15 cellular contexts compared by ENCODE assay signal in the genomic region with DNA sequence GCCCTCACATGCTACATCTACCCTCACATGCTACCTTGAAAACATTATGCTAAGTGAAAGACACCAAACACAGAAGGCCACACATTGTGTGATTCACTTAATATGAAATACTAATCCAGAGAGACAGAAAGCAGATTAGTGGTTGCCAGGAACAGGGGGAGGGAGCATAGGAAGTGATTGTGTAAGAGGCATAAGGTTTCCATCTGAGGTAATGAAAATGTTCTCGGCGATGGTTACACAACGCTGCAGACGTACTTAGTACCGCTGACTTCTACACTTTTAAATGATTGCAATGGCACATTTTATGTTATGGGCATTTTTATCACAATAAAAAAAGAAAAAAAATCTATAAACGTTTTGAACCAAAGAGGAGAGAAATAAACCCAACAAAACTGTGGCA.
DNase-seq lines count a peak whose midpoint lies in the region; ATAC-seq, FAIRE-seq and TF ChIP-seq lines count a peak whose summit lies in the region.
"Had no signal": no experiment of that assay in that cellular context is flagged by ENCODE, and none has a peak within 500 bp of the region (broad histone marks: within the 10 kb centered on the region; RNA-seq: fewer than 3 reads in every experiment).

No MANE protein-coding gene starts in this region.

- H3K4me2 ChIP-seq in K562 (ENCODE audit: insufficient read depth, low read length) = no peak overlapping the region

- no peak for TF ChIP-seq RAD21 in K562 (CRISPR knock-in tag; conservative IDR thresholded peaks at IDR 0.05 in 1 of 2, IDR thresholded peaks at IDR 0.05 in 1 of 2)

- no peaks in the 10 kb centered on the region for H3K27me3 ChIP-seq in MG63
- no peaks in the 10 kb centered on the region; a peak in 2 of 5 replicates for H3K27me3 ChIP-seq in K562 (ENCODE audit: control insufficient read depth in 2 of 2, insufficient read depth in 2 of 2, low read length in 2 of 2)
- no peaks in the 10 kb centered on the region for H3K27me3 ChIP-seq in tibial nerve

- POLR2A ChIA-PET in K562 (lab: Yijun Ruan, JAX) = no interaction called here

- H3K4me1 ChIP-seq in K562 (replicated peaks in 1 of 2; ENCODE audit: control insufficient read depth in 2 of 2, insufficient read depth in 2 of 2, low read length in 2 of 2) (no peaks in the 10 kb centered on the region), tibial nerve (no peaks in the 10 kb centered on the region)

- no peaks in the 10 kb centered on the region for H3K9me3 ChIP-seq in MG63
- no peaks in the 10 kb centered on the region for H3K9me3 ChIP-seq in K562 (replicated peaks; ENCODE audit: control insufficient read depth, insufficient read depth, low read depth, low read length)
- H3K9me3 ChIP-seq in tibial nerve = peaks cover 0 to 9% (median 0%) of the 10 kb centered on the region in 4 donors

- no peaks in the 10 kb centered on the region for H4K20me1 ChIP-seq in K562 (replicated peaks; ENCODE audit: control insufficient read depth, insufficient read depth, low read length)

- H3K27ac ChIP-seq in K562 (ENCODE audit: extremely low read depth, low read depth, low read length) (no peak overlapping the region), tibial nerve (peak overlapping the region in 2 of 4 donors; percentile 49 to 72)

- TF ChIP-seq EP300 in K562 (IDR thresholded peaks at IDR 0.05; ENCODE audit: low read length) (no peak), tibial nerve (IDR thresholded peaks at IDR 0.05) (peak; percentile 43 to 93)

- no TSS peak for BruUV-seq in K562 (replicated peaks; lab: Mats Ljungman, UMichigan)

- no peak for FAIRE-seq in K562 (lab: Jason Lieb, UNC)
- FAIRE-seq: H1 had no signal

- in situ Hi-C loops in K562 (cut with MboI) = no loop called here

- H3K36me3 ChIP-seq in MG63 = no peaks in the 10 kb centered on the region
- no peaks in the 10 kb centered on the region for H3K36me3 ChIP-seq in K562 (ENCODE audit: control insufficient read depth, insufficient read depth, low read length)
- H3K36me3 ChIP-seq in tibial nerve = no peaks in the 10 kb centered on the region

- TF ChIP-seq POLR2A in K562 (conservative IDR thresholded peaks at IDR 0.05) (no peak), tibial nerve (IDR thresholded peaks at IDR 0.05) (no peak)

- no peak for TF ChIP-seq CTCF in K562 (IDR thresholded peaks at IDR 0.05 in 2 of 3, conservative IDR thresholded peaks at IDR 0.05 in 1 of 3; ENCODE audit: insufficient read depth in 2 of 3, low read depth in 1 of 3, low read length in 3 of 3)
- no peak for TF ChIP-seq CTCF in tibial nerve (IDR thresholded peaks at IDR 0.05)

- no peaks in the 10 kb centered on the region for H3K79me2 ChIP-seq in K562 (ENCODE audit: control insufficient read depth, insufficient read depth, low read length)

- intact Hi-C loops in K562 (cut with micrococcal nuclease) = no loop called here

- DNase-seq in MG63 (peak; percentile 8), K562 (ENCODE audit: extremely low read depth in 1 of 4, low spot score in 3 of 4) (no peak), iris pigment epithelial cell (ENCODE audit: low read depth) (peak; percentile 26), tibial nerve (ENCODE audit: low spot score in 2 of 2) (peak; percentile 21 to 75), dermis blood vessel endothelial cell (no peak), NOMO-1 treated with DMSO at 0.1 percent for 48 hours (lab: John Stamatoyannopoulos, UW; ENCODE audit: unreplicated experiment) (no peak)
- DNase-seq in stimulated activated naive CD4-positive, alpha-beta T cell (lab: John Stamatoyannopoulos, UW) = no peak
- DNase-seq: activated naive CD8-positive, alpha-beta T cell treated with anti-CD3 and anti-CD28 coated beads, Interleukin-2, amount 50 U/mL, for 24 hours; effector CD4-positive, alpha-beta T cell; naive B cell; NCI-H187; PC-3; stimulated activated CD4-positive, alpha-beta T cell treated with anti-CD3 and anti-CD28 coated beads, Interleukin-15, amount 100 ng/mL, for 24 hours had no signal

- H3K9me1 ChIP-seq in K562 (ENCODE audit: control insufficient read depth, insufficient read depth, low read length) = no peaks in the 10 kb centered on the region

- no peak overlapping the region for H3K4me3 ChIP-seq in MG63
- no peak overlapping the region for H3K4me3 ChIP-seq in K562
- H3K4me3 ChIP-seq in tibial nerve = no peak overlapping the region

- H3K9ac ChIP-seq in K562 (ENCODE audit: insufficient read depth in 1 of 2, low read depth in 2 of 2, low read length in 2 of 2) = no peak overlapping the region

- 2% methylated on average over 6 of the region's 6 CpGs for WGBS in K562 (ENCODE audit: insufficient coverage, low coverage, missing lambda C conversion rate)
- 41 to 55% methylated on average over 6 of the region's 6 CpGs for WGBS in tibial nerve, 2 donors

- ATAC-seq in K562 = no peak
- no peak for ATAC-seq in GM18909 (IDR thresholded peaks at IDR 0.05; ENCODE audit: poor library complexity, unreplicated experiment)
- ATAC-seq: activated naive CD8-positive, alpha-beta T cell treated with anti-CD3 and anti-CD28 coated beads, Interleukin-2, amount 50 U/mL, for 24 hours; PC-3 had no signal

- H2AFZ ChIP-seq in K562 (ENCODE audit: low read depth, low read length) = no peak overlapping the region

- CTCF ChIA-PET in K562 (lab: Yijun Ruan, JAX; ENCODE audit: low intra/inter-chr PET ratio) = no interaction called here

TF ChIP-seq in K562, 482 proteins besides CTCF, POLR2A, EP300 and RAD21:
- TF ChIP-seq, protein P1, sequence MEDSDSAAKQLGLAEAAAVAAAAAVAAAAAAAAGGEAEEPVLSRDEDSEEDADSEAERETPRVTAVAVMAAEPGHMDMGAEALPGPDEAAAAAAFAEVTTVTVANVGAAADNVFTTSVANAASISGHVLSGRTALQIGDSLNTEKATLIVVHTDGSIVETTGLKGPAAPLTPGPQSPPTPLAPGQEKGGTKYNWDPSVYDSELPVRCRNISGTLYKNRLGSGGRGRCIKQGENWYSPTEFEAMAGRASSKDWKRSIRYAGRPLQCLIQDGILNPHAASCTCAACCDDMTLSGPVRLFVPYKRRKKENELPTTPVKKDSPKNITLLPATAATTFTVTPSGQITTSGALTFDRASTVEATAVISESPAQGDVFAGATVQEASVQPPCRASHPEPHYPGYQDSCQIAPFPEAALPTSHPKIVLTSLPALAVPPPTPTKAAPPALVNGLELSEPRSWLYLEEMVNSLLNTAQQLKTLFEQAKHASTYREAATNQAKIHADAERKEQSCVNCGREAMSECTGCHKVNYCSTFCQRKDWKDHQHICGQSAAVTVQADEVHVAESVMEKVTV (CRISPR knock-in tag; IDR thresholded peaks at IDR 0.05) = no peak
- TF ChIP-seq HOXB6 (CRISPR knock-in tag; IDR thresholded peaks at IDR 0.05; ENCODE audit: borderline replicate concordance) (no peak), ZSCAN32 (CRISPR knock-in tag; IDR thresholded peaks at IDR 0.05) (no peak), CEBPB (tag; IDR thresholded peaks at IDR 0.05) (peak; percentile 33; the same call in 1 of the 2 replicates)

Comparison
In these comparisons a context has a peak if more than half of its experiments do, and no peak if none do; other contexts are left out.
1. DNase-seq: peak in MG63 (single experiment), iris pigment epithelial cell (single experiment) and tibial nerve (2 of 2); none in K562 (0 of 4), stimulated activated naive CD4-positive, alpha-beta T cell (0 of 6), dermis blood vessel endothelial cell (single experiment) and NOMO-1 treated with DMSO at 0.1 percent for 48 hours (single experiment).